ENCODE assay signal across 37 cellular contexts in genomic region chr19:58079792-58080191, GRCh38. TPM values are rescaled to one million over a fixed set of nuclear protein-coding genes. Genes with fewer than 3 reads are reported as not detected.
"Had no signal": no experiment of that assay in that cellular context is flagged by ENCODE, and none has a peak within 500 bp of the region (broad histone marks: within the 10 kb centered on the region; RNA-seq: fewer than 3 reads in every experiment).

No MANE protein-coding gene starts in this region.

- H3K4me3 ChIP-seq: MG63 had no signal

- H3K36me3 ChIP-seq: MG63 had no signal

- DNase-seq: Karpas-422, Kasumi-1, MG63, MM.1S, MV-4-11, NCI-H1048, NCI-H1092, NCI-H1092 treated with DMSO at 0.1 percent for 48 hours, NCI-H1105, NCI-H1105 treated with DMSO at 0.1 percent for 48 hours, NCI-H1417, NCI-H1417 treated with DMSO at 0.1 percent for 48 hours, NCI-H1436, NCI-H1436 treated with DMSO at 0.1 percent for 48 hours, NCI-H146, NCI-H1694, NCI-H1694 treated with DMSO at 0.1 percent for 48 hours, NCI-H187, NCI-H187 treated with DMSO at 0.1 percent for 48 hours, NCI-H1930, NCI-H2029, NCI-H2029 treated with DMSO at 0.1 percent for 48 hours, NCI-H2081, NCI-H2081 treated with DMSO at 0.1 percent for 48 hours, NCI-H2107, NCI-H2171, NCI-H2171 treated with DMSO at 0.1 percent for 48 hours, NCI-H2227 treated with DMSO at 0.1 percent for 48 hours, NCI-H226, NCI-H345, NCI-H446, NCI-H446 treated with DMSO at 0.1 percent for 48 hours, NCI-H510A had no signal

- H3K27ac ChIP-seq: KMS-11 had no signal

- H3K27me3 ChIP-seq: MG63 had no signal

- H3K4me2 ChIP-seq: KMS-11 had no signal

- H3K9ac ChIP-seq: KMS-11 had no signal

RNA-seq across cellular contexts. Expression of gene ZSCAN18, which starts 18.2 kb away (rescaled TPM):
- total RNA-seq: MCF 10A had no signal

RNA-seq across cellular contexts. Expression of gene ZNF135, which starts 20.7 kb away (rescaled TPM):
- total RNA-seq: MCF 10A had no signal

RNA-seq across cellular contexts. Expression of gene ZSCAN1, which starts 46.0 kb away (rescaled TPM):
- total RNA-seq: LHCN-M2, MCF 10A, NCI-H460 had no signal
